Comparison of ENCODE assay signal across 22 cellular contexts in the genomic region with DNA sequence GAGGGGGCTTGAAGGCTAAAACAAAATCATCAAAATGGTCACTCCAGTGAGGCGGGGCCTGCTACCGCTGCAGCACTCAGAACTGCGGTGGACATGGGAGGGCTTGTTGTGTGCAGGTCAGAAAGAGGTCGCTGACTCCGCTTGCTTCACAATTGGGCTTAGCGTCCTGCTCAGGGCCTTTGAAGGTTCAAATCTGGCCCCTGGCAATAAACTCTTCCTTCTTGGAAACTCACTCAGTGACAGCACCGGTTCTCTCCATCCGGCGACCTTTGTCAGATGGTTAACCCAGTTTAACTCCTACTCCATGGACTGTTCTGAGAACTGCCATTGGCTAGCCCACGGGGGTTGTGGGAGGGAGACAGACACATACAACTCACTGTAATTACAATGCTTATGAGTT. TPM values are rescaled to one million over a fixed set of nuclear protein-coding genes. Genes with fewer than 3 reads are reported as not detected.
DNase-seq lines count a peak whose midpoint lies in the region; ATAC-seq and TF ChIP-seq lines count a peak whose summit lies in the region.
"Had no signal": no experiment of that assay in that cellular context is flagged by ENCODE, and none has a peak within 500 bp of the region (broad histone marks: within the 10 kb centered on the region; RNA-seq: fewer than 3 reads in every experiment).

No MANE protein-coding gene starts in this region.

- no peaks in the 10 kb centered on the region for H3K9me2 ChIP-seq in GM23338 (ENCODE audit: insufficient read depth)

- no peaks in the 10 kb centered on the region for H3K36me3 Mint-ChIP-seq in GM23338 (ENCODE audit: low read depth)
- H3K36me3 Mint-ChIP-seq: CD8-positive, alpha-beta memory T cell had no signal

- H2BK120ac ChIP-seq in trophoblast cell (ENCODE audit: insufficient read depth, low read length, poor library complexity): peak overlapping the region; percentile 20

- H3K27me3 Mint-ChIP-seq in GM23338 (ENCODE audit: insufficient read depth, low read depth, poor library complexity): peaks cover 6% of the 10 kb centered on the region

- H4K12ac ChIP-seq in trophoblast cell (ENCODE audit: low read depth, low read length): no peak overlapping the region

- H3K27ac Mint-ChIP-seq in GM23338: no peak overlapping the region
- H3K27ac Mint-ChIP-seq: CD8-positive, alpha-beta memory T cell had no signal

- peak overlapping the region; percentile 46 for H2BK12ac ChIP-seq in trophoblast cell (ENCODE audit: low read length)

- H3K4me3 Mint-ChIP-seq in GM23338: no peak overlapping the region
- H3K4me3 Mint-ChIP-seq: CD8-positive, alpha-beta memory T cell had no signal

- ATAC-seq in GM23338: peak; percentile 13; the same call in 2 of the 3 replicates
- ATAC-seq: Right ventricle myocardium inferior had no signal

- H3K18ac ChIP-seq in trophoblast cell (ENCODE audit: low read length): no peak overlapping the region

- H3K9ac ChIP-seq in trophoblast cell (ENCODE audit: low read length): no peak overlapping the region
- H3K9ac ChIP-seq: GM23248 had no signal

- H3K4me1 ChIP-seq in GM23338 (ENCODE audit: insufficient read depth): peaks cover 10% of the 10 kb centered on the region
- peaks cover 11% of the 10 kb centered on the region in 2 experiments for H3K4me1 ChIP-seq in trophoblast cell (ENCODE audit: control insufficient read depth in 1 of 2, insufficient read depth in 2 of 2, low read length in 2 of 2)

- no peaks in the 10 kb centered on the region for H4K20me1 ChIP-seq in GM23338 (replicated peaks; ENCODE audit: insufficient read depth)

- WGBS in trophoblast cell (ENCODE audit: extremely low coverage, insufficient coverage, insufficient read length): no CpG with 5 or more reads among the region's 10 CpGs

- no peak overlapping the region for H2AK5ac ChIP-seq in trophoblast cell (ENCODE audit: low read length)

- peak overlapping the region; percentile 21 for H4K91ac ChIP-seq in trophoblast cell (ENCODE audit: low read depth, low read length)

- DNase-seq in GM23338 (ENCODE audit: low spot score) (no peak), islet precursor cell (peak; percentile 63), trophoblast cell (peak; percentile 85 to 96), occipital lobe (lab: John Stamatoyannopoulos, UW) (no peak), NCI-H1092 (lab: John Stamatoyannopoulos, UW) (no peak)
- no peak for DNase-seq in activated CD8-positive, alpha-beta memory T cell treated with anti-CD3 and anti-CD28 coated beads, Interleukin-2, amount 50 U/mL, for 48 hours
- DNase-seq: Calu3; CD8-positive, alpha-beta memory T cell; DMS153; GM23248; HCEC 1CT; KG1; NCI-H1092 treated with DMSO at 0.1 percent for 48 hours; NCI-H2029 treated with DMSO at 0.1 percent for 48 hours; NCI-H2171; NCI-H446; NCI-H526 treated with DMSO at 0.1 percent for 48 hours; OCI-M1; SW 1271 had no signal

- H3K4ac ChIP-seq in trophoblast cell (ENCODE audit: low read depth, low read length): peak overlapping the region; percentile 55

- H3K79me2 ChIP-seq in GM23338 (replicated peaks; ENCODE audit: insufficient read depth): no peaks in the 10 kb centered on the region
- H3K79me2 ChIP-seq in trophoblast cell (ENCODE audit: control insufficient read depth, insufficient read depth, low read length, poor library complexity): no peaks in the 10 kb centered on the region

- no peaks in the 10 kb centered on the region for H3F3A ChIP-seq in GM23338 (replicated peaks; ENCODE audit: low read depth)

- H3K27ac ChIP-seq in GM23338 (ENCODE audit: low read depth) (no peak overlapping the region), trophoblast cell (ENCODE audit: low read depth, low read length) (peak overlapping the region; percentile 2)
- H3K27ac ChIP-seq: C4-2B, GM23248 had no signal

- peak overlapping the region; percentile 9 for H3K14ac ChIP-seq in trophoblast cell (ENCODE audit: low read length)

- peaks cover 2% of the 10 kb centered on the region for H3K9me3 ChIP-seq in trophoblast cell (ENCODE audit: insufficient read depth, low read depth, low read length)

- H3K4me3 ChIP-seq in GM23338 (no peak overlapping the region), trophoblast cell (ENCODE audit: low read depth, low read length) (no peak overlapping the region)
- H3K4me3 ChIP-seq: GM23248 had no signal

- H3K4me2 ChIP-seq in GM23338: no peak overlapping the region; the same call in 1 of the 2 replicates
- H3K4me2 ChIP-seq in trophoblast cell (ENCODE audit: low read length): no peak overlapping the region

- H3K9me3 Mint-ChIP-seq in GM23338: no peaks in the 10 kb centered on the region; the same call in 2 of the 3 replicates
- H3K9me3 Mint-ChIP-seq: CD8-positive, alpha-beta memory T cell had no signal

- H3K36me3 ChIP-seq in GM23338 (ENCODE audit: insufficient read depth) (no peaks in the 10 kb centered on the region), trophoblast cell (ENCODE audit: control insufficient read depth in 1 of 2, insufficient read depth in 2 of 2, low read length in 2 of 2) (no peaks in the 10 kb centered on the region)

- no peak for TF ChIP-seq CTCF in GM23338 (conservative IDR thresholded peaks at IDR 0.05; ENCODE audit: low read depth in 2 of 2)

- no peaks in the 10 kb centered on the region for H3K27me3 ChIP-seq in GM23338 (ENCODE audit: insufficient read depth)
- H3K27me3 ChIP-seq in trophoblast cell (ENCODE audit: insufficient read depth, low read length): no peaks in the 10 kb centered on the region

- H3K79me1 ChIP-seq in trophoblast cell (ENCODE audit: low read length): peaks cover 10% of the 10 kb centered on the region

- H4K8ac ChIP-seq in trophoblast cell (ENCODE audit: low read depth, low read length): peak overlapping the region; percentile 3

- H2AFZ ChIP-seq in GM23338 (peak overlapping the region; percentile 80), trophoblast cell (ENCODE audit: insufficient read depth, low read length, poor library complexity) (no peak overlapping the region)
- H2AFZ ChIP-seq: GM23248 had no signal

- H2BK5ac ChIP-seq in trophoblast cell (ENCODE audit: low read depth, low read length, poor library complexity): peak overlapping the region; percentile 33

- peaks cover 11% of the 10 kb centered on the region for H3K4me1 Mint-ChIP-seq in GM23338
- H3K4me1 Mint-ChIP-seq: CD8-positive, alpha-beta memory T cell had no signal

- no peak overlapping the region for H3K23ac ChIP-seq in trophoblast cell (ENCODE audit: low read length)

TF ChIP-seq in GM23338, 12 proteins besides CTCF, POLR2A, EP300 and RAD21 (continues in another document):
- no peak for TF ChIP-seq ZNF331 (CRISPR knock-in tag; IDR thresholded peaks at IDR 0.05; ENCODE audit: low read depth)

TF ChIP-seq in PFSK-1, 5 proteins besides CTCF, POLR2A, EP300 and RAD21:
- TF ChIP-seq POLR2AphosphoS5 (IDR thresholded peaks at IDR 0.05; ENCODE audit: low read depth, low read length) (no peak), FOXP2 (optimal IDR thresholded peaks at IDR 0.05; ENCODE audit: borderline replicate concordance, extremely low read depth, extremely low read length, insufficient read depth) (no peak), SIN3A (IDR thresholded peaks at IDR 0.05; ENCODE audit: borderline replicate concordance, insufficient read depth, low read length) (no peak), TAF1 (IDR thresholded peaks at IDR 0.05; ENCODE audit: borderline replicate concordance, insufficient read depth, low read length) (peak; percentile 45; the same call in 1 of the 2 replicates)
- TF ChIP-seq, protein P1, sequence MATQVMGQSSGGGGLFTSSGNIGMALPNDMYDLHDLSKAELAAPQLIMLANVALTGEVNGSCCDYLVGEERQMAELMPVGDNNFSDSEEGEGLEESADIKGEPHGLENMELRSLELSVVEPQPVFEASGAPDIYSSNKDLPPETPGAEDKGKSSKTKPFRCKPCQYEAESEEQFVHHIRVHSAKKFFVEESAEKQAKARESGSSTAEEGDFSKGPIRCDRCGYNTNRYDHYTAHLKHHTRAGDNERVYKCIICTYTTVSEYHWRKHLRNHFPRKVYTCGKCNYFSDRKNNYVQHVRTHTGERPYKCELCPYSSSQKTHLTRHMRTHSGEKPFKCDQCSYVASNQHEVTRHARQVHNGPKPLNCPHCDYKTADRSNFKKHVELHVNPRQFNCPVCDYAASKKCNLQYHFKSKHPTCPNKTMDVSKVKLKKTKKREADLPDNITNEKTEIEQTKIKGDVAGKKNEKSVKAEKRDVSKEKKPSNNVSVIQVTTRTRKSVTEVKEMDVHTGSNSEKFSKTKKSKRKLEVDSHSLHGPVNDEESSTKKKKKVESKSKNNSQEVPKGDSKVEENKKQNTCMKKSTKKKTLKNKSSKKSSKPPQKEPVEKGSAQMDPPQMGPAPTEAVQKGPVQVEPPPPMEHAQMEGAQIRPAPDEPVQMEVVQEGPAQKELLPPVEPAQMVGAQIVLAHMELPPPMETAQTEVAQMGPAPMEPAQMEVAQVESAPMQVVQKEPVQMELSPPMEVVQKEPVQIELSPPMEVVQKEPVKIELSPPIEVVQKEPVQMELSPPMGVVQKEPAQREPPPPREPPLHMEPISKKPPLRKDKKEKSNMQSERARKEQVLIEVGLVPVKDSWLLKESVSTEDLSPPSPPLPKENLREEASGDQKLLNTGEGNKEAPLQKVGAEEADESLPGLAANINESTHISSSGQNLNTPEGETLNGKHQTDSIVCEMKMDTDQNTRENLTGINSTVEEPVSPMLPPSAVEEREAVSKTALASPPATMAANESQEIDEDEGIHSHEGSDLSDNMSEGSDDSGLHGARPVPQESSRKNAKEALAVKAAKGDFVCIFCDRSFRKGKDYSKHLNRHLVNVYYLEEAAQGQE (IDR thresholded peaks at IDR 0.05; ENCODE audit: insufficient read depth in 1 of 2, low read depth in 2 of 2, low read length in 2 of 2): 0 out of 4 replicates have a peak, but pooled peaks of 1 of the 2 experiments have one; percentile 3

RNA-seq across cellular contexts. Expression of a gene that starts 29.0 kb away (rescaled TPM):
- 123 and 157 TPM in 2 replicates for total RNA-seq in GM23338 (2014; rRNA removed; shearing (Covaris generic))
- 199 and 214 TPM in 2 replicates for polyA plus RNA-seq in GM23338 (2016; fragmentation: Nextera tagmentation; extraction: Ambion mirVana)
- 239 TPM for polyA plus RNA-seq in PFSK-1 (2012; ENCODE audit: insufficient read length, low read depth)
- 756 and 800 TPM in 2 replicates for polyA plus RNA-seq in trophoblast cell (2013)
- total RNA-seq in occipital lobe: 93.6 TPM

Comparison
In these comparisons a context has a peak if more than half of its experiments do, and no peak if none do; other contexts are left out.
1. DNase-seq: peak in islet precursor cell (single experiment) and trophoblast cell (2 of 2); none in GM23338 (single experiment), activated CD8-positive, alpha-beta memory T cell treated with anti-CD3 and anti-CD28 coated beads, Interleukin-2, amount 50 U/mL, for 48 hours (single experiment), occipital lobe (single experiment) and NCI-H1092 (single experiment).